Comparison of ENCODE assay signal across 1 cellular context in genomic region chr5:160463775-160464465, GRCh38.
TF ChIP-seq lines count a peak whose summit lies in the region.

No MANE protein-coding gene starts in this region.

TF ChIP-seq in K562, 482 proteins besides CTCF, POLR2A, EP300 and RAD21 (continued from another document):
- TF ChIP-seq ARID3B (CRISPR knock-in tag; IDR thresholded peaks at IDR 0.05; ENCODE audit: borderline replicate concordance) (no peak), CREB3 (tag; conservative IDR thresholded peaks at IDR 0.05; ENCODE audit: low read depth) (no peak), MTA1 (IDR thresholded peaks at IDR 0.05; ENCODE audit: borderline replicate concordance) (no peak), RFX7 (CRISPR knock-in tag; IDR thresholded peaks at IDR 0.05) (no peak), YY1 (IDR thresholded peaks at IDR 0.05; ENCODE audit: borderline replicate concordance in 1 of 3, control insufficient read depth in 1 of 3, extremely low read depth in 1 of 3, insufficient read depth in 3 of 3, insufficient read length in 1 of 3, insufficient replicate concordance in 2 of 3, low read depth in 1 of 3, low read length in 2 of 3) (no peak), CEBPB (tag; IDR thresholded peaks at IDR 0.05) (peak; percentile 29; the same call in 1 of the 2 replicates), VEZF1 (CRISPR knock-in tag; IDR thresholded peaks at IDR 0.05) (no peak), ZNF561 (CRISPR knock-in tag; conservative IDR thresholded peaks at IDR 0.05) (no peak), CEBPG (CRISPR knock-in tag; IDR thresholded peaks at IDR 0.05) (no peak), CEBPG (tag; conservative IDR thresholded peaks at IDR 0.05 in 1 of 2, IDR thresholded peaks at IDR 0.05 in 1 of 2) (0 out of 4 replicates have a peak, but pooled peaks of 1 of the 2 experiments have one; percentile 18), PATZ1 (CRISPR knock-in tag; IDR thresholded peaks at IDR 0.05; ENCODE audit: borderline replicate concordance) (no peak), SIN3A (IDR thresholded peaks at IDR 0.05; ENCODE audit: borderline replicate concordance in 2 of 2, control insufficient read depth in 1 of 2, low read depth in 2 of 2, low read length in 2 of 2) (no peak), ZNF76 (CRISPR knock-in tag; IDR thresholded peaks at IDR 0.05; ENCODE audit: borderline replicate concordance) (no peak), BHLHE40 (IDR thresholded peaks at IDR 0.05; ENCODE audit: low read length) (no peak), ZNF668 (CRISPR knock-in tag; IDR thresholded peaks at IDR 0.05) (no peak)
